In genomic region chr20:32674362-32674789, GRCh38 we compare ENCODE assay signal across 1 cellular context.
TF ChIP-seq lines count a peak whose summit lies in the region.

No MANE protein-coding gene starts in this region.

TF ChIP-seq in K562, 482 proteins besides CTCF, POLR2A, EP300 and RAD21 (continued from another document and continues in another):
- no peak for TF ChIP-seq SP2 (IDR thresholded peaks at IDR 0.05; ENCODE audit: extremely low read depth, low read depth, low read length, poor library complexity, severe bottlenecking)
- no peak for TF ChIP-seq POU5F1 (IDR thresholded peaks at IDR 0.05; ENCODE audit: borderline replicate concordance, low read depth, low read length, partially characterized antibody)
- no peak for TF ChIP-seq RBM15 (IDR thresholded peaks at IDR 0.05; ENCODE audit: insufficient read depth, low read length)
- peak; percentile 30; the same call in 1 of the 2 replicates for TF ChIP-seq L3MBTL2 (IDR thresholded peaks at IDR 0.05)
- peak; percentile 93 for TF ChIP-seq SMC3 (conservative IDR thresholded peaks at IDR 0.05; ENCODE audit: insufficient read depth, low read depth, low read length)
- TF ChIP-seq HNRNPLL (IDR thresholded peaks at IDR 0.05; ENCODE audit: low read depth, low read length, poor library complexity, severe bottlenecking): no peak
- TF ChIP-seq SMAD1 (IDR thresholded peaks at IDR 0.05; ENCODE audit: low read depth, low read length, partially characterized antibody): no peak
- TF ChIP-seq MITF (IDR thresholded peaks at IDR 0.05): no peak
- TF ChIP-seq PCBP1 (IDR thresholded peaks at IDR 0.05; ENCODE audit: low read depth, low read length, poor library complexity, severe bottlenecking): no peak
- 0 out of 2 replicates have a peak, but pooled peaks have one; percentile 8 for TF ChIP-seq SOX6 (IDR thresholded peaks at IDR 0.05)
- no peak for TF ChIP-seq SMARCC2 (IDR thresholded peaks at IDR 0.05; ENCODE audit: low read depth)
- TF ChIP-seq THRA (IDR thresholded peaks at IDR 0.05): no peak
- TF ChIP-seq STAG1 (CRISPR knock-in tag; IDR thresholded peaks at IDR 0.05; ENCODE audit: borderline replicate concordance): peak; percentile 38; the same call in 1 of the 2 replicates
- TF ChIP-seq ZNF282 (CRISPR knock-in tag; IDR thresholded peaks at IDR 0.05): no peak
- TF ChIP-seq RBM14 (IDR thresholded peaks at IDR 0.05; ENCODE audit: borderline replicate concordance, insufficient read depth, low read depth, low read length): no peak
- no peak for TF ChIP-seq JUN (IDR thresholded peaks at IDR 0.05; ENCODE audit: borderline replicate concordance, low read depth, low read length)
- TF ChIP-seq JUN (CRISPR knock-in tag; IDR thresholded peaks at IDR 0.05; ENCODE audit: borderline replicate concordance): no peak
- TF ChIP-seq ZNF197 (CRISPR knock-in tag; IDR thresholded peaks at IDR 0.05; ENCODE audit: low read depth): no peak
- TF ChIP-seq, protein P1, sequence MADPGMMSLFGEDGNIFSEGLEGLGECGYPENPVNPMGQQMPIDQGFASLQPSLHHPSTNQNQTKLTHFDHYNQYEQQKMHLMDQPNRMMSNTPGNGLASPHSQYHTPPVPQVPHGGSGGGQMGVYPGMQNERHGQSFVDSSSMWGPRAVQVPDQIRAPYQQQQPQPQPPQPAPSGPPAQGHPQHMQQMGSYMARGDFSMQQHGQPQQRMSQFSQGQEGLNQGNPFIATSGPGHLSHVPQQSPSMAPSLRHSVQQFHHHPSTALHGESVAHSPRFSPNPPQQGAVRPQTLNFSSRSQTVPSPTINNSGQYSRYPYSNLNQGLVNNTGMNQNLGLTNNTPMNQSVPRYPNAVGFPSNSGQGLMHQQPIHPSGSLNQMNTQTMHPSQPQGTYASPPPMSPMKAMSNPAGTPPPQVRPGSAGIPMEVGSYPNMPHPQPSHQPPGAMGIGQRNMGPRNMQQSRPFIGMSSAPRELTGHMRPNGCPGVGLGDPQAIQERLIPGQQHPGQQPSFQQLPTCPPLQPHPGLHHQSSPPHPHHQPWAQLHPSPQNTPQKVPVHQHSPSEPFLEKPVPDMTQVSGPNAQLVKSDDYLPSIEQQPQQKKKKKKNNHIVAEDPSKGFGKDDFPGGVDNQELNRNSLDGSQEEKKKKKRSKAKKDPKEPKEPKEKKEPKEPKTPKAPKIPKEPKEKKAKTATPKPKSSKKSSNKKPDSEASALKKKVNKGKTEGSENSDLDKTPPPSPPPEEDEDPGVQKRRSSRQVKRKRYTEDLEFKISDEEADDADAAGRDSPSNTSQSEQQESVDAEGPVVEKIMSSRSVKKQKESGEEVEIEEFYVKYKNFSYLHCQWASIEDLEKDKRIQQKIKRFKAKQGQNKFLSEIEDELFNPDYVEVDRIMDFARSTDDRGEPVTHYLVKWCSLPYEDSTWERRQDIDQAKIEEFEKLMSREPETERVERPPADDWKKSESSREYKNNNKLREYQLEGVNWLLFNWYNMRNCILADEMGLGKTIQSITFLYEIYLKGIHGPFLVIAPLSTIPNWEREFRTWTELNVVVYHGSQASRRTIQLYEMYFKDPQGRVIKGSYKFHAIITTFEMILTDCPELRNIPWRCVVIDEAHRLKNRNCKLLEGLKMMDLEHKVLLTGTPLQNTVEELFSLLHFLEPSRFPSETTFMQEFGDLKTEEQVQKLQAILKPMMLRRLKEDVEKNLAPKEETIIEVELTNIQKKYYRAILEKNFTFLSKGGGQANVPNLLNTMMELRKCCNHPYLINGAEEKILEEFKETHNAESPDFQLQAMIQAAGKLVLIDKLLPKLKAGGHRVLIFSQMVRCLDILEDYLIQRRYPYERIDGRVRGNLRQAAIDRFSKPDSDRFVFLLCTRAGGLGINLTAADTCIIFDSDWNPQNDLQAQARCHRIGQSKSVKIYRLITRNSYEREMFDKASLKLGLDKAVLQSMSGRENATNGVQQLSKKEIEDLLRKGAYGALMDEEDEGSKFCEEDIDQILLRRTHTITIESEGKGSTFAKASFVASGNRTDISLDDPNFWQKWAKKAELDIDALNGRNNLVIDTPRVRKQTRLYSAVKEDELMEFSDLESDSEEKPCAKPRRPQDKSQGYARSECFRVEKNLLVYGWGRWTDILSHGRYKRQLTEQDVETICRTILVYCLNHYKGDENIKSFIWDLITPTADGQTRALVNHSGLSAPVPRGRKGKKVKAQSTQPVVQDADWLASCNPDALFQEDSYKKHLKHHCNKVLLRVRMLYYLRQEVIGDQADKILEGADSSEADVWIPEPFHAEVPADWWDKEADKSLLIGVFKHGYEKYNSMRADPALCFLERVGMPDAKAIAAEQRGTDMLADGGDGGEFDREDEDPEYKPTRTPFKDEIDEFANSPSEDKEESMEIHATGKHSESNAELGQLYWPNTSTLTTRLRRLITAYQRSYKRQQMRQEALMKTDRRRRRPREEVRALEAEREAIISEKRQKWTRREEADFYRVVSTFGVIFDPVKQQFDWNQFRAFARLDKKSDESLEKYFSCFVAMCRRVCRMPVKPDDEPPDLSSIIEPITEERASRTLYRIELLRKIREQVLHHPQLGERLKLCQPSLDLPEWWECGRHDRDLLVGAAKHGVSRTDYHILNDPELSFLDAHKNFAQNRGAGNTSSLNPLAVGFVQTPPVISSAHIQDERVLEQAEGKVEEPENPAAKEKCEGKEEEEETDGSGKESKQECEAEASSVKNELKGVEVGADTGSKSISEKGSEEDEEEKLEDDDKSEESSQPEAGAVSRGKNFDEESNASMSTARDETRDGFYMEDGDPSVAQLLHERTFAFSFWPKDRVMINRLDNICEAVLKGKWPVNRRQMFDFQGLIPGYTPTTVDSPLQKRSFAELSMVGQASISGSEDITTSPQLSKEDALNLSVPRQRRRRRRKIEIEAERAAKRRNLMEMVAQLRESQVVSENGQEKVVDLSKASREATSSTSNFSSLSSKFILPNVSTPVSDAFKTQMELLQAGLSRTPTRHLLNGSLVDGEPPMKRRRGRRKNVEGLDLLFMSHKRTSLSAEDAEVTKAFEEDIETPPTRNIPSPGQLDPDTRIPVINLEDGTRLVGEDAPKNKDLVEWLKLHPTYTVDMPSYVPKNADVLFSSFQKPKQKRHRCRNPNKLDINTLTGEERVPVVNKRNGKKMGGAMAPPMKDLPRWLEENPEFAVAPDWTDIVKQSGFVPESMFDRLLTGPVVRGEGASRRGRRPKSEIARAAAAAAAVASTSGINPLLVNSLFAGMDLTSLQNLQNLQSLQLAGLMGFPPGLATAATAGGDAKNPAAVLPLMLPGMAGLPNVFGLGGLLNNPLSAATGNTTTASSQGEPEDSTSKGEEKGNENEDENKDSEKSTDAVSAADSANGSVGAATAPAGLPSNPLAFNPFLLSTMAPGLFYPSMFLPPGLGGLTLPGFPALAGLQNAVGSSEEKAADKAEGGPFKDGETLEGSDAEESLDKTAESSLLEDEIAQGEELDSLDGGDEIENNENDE (IDR thresholded peaks at IDR 0.05; ENCODE audit: low read depth, low read length): no peak
- TF ChIP-seq SRSF9 (IDR thresholded peaks at IDR 0.05; ENCODE audit: borderline replicate concordance, low read depth, low read length): no peak
- no peak for TF ChIP-seq SUPT5H (IDR thresholded peaks at IDR 0.05)
- TF ChIP-seq U2AF1 (optimal IDR thresholded peaks at IDR 0.05; ENCODE audit: low read depth, low read length): no peak
- TF ChIP-seq CAMTA2 (CRISPR knock-in tag; conservative IDR thresholded peaks at IDR 0.05): no peak
- no peak for TF ChIP-seq PHTF2 (CRISPR knock-in tag; IDR thresholded peaks at IDR 0.05)
- no peak for TF ChIP-seq MECOM (CRISPR knock-in tag; IDR thresholded peaks at IDR 0.05)
- TF ChIP-seq, protein P2, sequence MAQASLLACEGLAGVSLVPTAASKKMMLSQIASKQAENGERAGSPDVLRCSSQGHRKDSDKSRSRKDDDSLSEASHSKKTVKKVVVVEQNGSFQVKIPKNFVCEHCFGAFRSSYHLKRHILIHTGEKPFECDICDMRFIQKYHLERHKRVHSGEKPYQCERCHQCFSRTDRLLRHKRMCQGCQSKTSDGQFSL (CRISPR knock-in tag; IDR thresholded peaks at IDR 0.05): no peak
- TF ChIP-seq, protein P2 (tag; IDR thresholded peaks at IDR 0.05): no peak
- peak; percentile 10; the same call in 1 of the 2 replicates for TF ChIP-seq GATAD2B (IDR thresholded peaks at IDR 0.05; ENCODE audit: borderline replicate concordance)
- TF ChIP-seq BCL6 (CRISPR knock-in tag; IDR thresholded peaks at IDR 0.05): no peak
- TF ChIP-seq SP1 (CRISPR knock-in tag; IDR thresholded peaks at IDR 0.05): no peak
- no peak for TF ChIP-seq E2F3 (CRISPR knock-in tag; IDR thresholded peaks at IDR 0.05)
- TF ChIP-seq, protein P3, sequence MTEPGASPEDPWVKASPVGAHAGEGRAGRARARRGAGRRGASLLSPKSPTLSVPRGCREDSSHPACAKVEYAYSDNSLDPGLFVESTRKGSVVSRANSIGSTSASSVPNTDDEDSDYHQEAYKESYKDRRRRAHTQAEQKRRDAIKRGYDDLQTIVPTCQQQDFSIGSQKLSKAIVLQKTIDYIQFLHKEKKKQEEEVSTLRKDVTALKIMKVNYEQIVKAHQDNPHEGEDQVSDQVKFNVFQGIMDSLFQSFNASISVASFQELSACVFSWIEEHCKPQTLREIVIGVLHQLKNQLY (CRISPR knock-in tag; conservative IDR thresholded peaks at IDR 0.05): no peak
- TF ChIP-seq, protein P4, sequence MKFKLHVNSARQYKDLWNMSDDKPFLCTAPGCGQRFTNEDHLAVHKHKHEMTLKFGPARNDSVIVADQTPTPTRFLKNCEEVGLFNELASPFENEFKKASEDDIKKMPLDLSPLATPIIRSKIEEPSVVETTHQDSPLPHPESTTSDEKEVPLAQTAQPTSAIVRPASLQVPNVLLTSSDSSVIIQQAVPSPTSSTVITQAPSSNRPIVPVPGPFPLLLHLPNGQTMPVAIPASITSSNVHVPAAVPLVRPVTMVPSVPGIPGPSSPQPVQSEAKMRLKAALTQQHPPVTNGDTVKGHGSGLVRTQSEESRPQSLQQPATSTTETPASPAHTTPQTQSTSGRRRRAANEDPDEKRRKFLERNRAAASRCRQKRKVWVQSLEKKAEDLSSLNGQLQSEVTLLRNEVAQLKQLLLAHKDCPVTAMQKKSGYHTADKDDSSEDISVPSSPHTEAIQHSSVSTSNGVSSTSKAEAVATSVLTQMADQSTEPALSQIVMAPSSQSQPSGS (CRISPR knock-in tag; IDR thresholded peaks at IDR 0.05): no peak
- TF ChIP-seq ZNF146 (CRISPR knock-in tag; IDR thresholded peaks at IDR 0.05; ENCODE audit: unreplicated experiment): no peak
- no peak for TF ChIP-seq ZNF511 (CRISPR knock-in tag; IDR thresholded peaks at IDR 0.05)
- no peak for TF ChIP-seq ZBTB9 (CRISPR knock-in tag; IDR thresholded peaks at IDR 0.05)
- TF ChIP-seq HCFC1 (IDR thresholded peaks at IDR 0.05; ENCODE audit: low read depth, low read length): 0 out of 2 replicates have a peak, but pooled peaks have one; percentile 12
- TF ChIP-seq JUND (IDR thresholded peaks at IDR 0.05; ENCODE audit: borderline replicate concordance, low read depth, low read length): 0 out of 2 replicates have a peak, but pooled peaks have one; percentile 34
- TF ChIP-seq JUND (tag; IDR thresholded peaks at IDR 0.05; ENCODE audit: borderline replicate concordance, low read depth, low read length): no peak
